ENCODE assay signal across 16 cellular contexts in the genomic region with DNA sequence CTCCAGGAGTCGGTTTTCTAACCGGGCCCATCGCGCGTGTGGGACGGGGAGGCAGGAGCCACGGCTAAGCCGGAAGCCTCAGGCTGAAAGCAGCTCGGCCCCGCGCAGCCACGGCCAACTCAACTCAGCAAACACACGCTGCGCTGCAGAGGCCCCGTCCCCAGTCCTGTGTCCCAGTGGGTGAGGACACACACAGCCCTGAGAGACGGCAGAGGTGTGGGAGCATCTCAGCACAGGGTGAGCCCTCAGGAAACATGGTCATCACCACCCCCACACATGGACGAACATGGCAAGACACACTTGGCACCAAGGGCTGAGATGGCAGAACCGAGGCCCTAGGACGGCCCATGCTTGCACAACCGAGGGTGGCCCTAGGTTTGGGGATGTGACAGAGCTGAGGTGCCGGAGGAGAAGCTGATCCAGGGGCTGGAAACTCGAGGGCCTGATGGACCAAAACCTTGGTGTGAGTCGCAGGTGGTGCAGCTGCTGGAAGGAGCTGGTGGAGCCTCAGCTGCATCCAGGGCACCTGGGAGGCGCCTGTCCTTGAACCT. TPM values are rescaled to one million over a fixed set of nuclear protein-coding genes. Genes with fewer than 3 reads are reported as not detected.
DNase-seq lines count a peak whose midpoint lies in the region; ATAC-seq and TF ChIP-seq lines count a peak whose summit lies in the region.
"Had no signal": no experiment of that assay in that cellular context is flagged by ENCODE, and none has a peak within 500 bp of the region (broad histone marks: within the 10 kb centered on the region; RNA-seq: fewer than 3 reads in every experiment).

No MANE protein-coding gene starts in this region.

- H3K9me3 Mint-ChIP-seq in activated naive CD4-positive, alpha-beta T cell treated with anti-CD3 and anti-CD28 coated beads, Interleukin-2, amount 50 U/mL, for 24 hours, result no peaks in the 10 kb centered on the region

- H3K18ac ChIP-seq in trophoblast cell (ENCODE audit: low read length), result no peak overlapping the region

- H3K4me1 ChIP-seq in NT2/D1 (ENCODE audit: insufficient read depth, insufficient read length) (no peaks in the 10 kb centered on the region), trophoblast cell (ENCODE audit: control insufficient read depth in 1 of 2, insufficient read depth in 2 of 2, low read length in 2 of 2) (no peaks in the 10 kb centered on the region), PC-3 (ENCODE audit: insufficient read depth, low read length) (peaks cover 3% of the 10 kb centered on the region; the same call in 1 of the 2 replicates), GM23248 (ENCODE audit: insufficient read depth) (no peaks in the 10 kb centered on the region)
- H3K4me1 ChIP-seq: BLaER1 treated with 17β-estradiol and CSF1 and Interleukin-3, amounts not matched to agents 10 nM and 100 nM had no signal

- H3K79me1 ChIP-seq in trophoblast cell (ENCODE audit: low read length), result no peaks in the 10 kb centered on the region

- DNase-seq in activated naive CD4-positive, alpha-beta T cell (lab: John Stamatoyannopoulos, UW), result no peak
- no peak for DNase-seq in NT2/D1 (ENCODE audit: low read depth, low spot score)
- peak; percentile 27 for DNase-seq in left ventricle myocardium superior
- DNase-seq in trophoblast cell, result no peak
- DNase-seq in PC-3, result no peak
- DNase-seq in GM23248, result no peak
- DNase-seq: 8988T, DMS153, EL, Kasumi-1, NCI-H2029, NCI-H510A treated with DMSO at 0.1 percent for 48 hours had no signal

- H3K9me3 ChIP-seq in NT2/D1 (ENCODE audit: insufficient read depth, low read length), result no peaks in the 10 kb centered on the region
- H3K9me3 ChIP-seq in trophoblast cell (ENCODE audit: insufficient read depth, low read depth, low read length), result peaks cover 4% of the 10 kb centered on the region
- H3K9me3 ChIP-seq in PC-3 (ENCODE audit: low read length), result no peaks in the 10 kb centered on the region
- no peaks in the 10 kb centered on the region for H3K9me3 ChIP-seq in GM23248 (ENCODE audit: low read depth)
- H3K9me3 ChIP-seq: BLaER1 treated with 17β-estradiol and CSF1 and Interleukin-3, amounts not matched to agents 10 nM and 100 nM had no signal

- TF ChIP-seq CTCF in PC-3 (conservative IDR thresholded peaks at IDR 0.05; ENCODE audit: low read depth, low read length), result no peak

- no peaks in the 10 kb centered on the region for H3K27me3 Mint-ChIP-seq in activated naive CD4-positive, alpha-beta T cell treated with anti-CD3 and anti-CD28 coated beads, Interleukin-2, amount 50 U/mL, for 24 hours

- no peak overlapping the region for H3K4me3 ChIP-seq in NT2/D1 (ENCODE audit: insufficient read length, low read depth)
- H3K4me3 ChIP-seq in trophoblast cell (ENCODE audit: low read depth, low read length), result peak overlapping the region; percentile 1
- H3K4me3 ChIP-seq in PC-3 (ENCODE audit: low read length), result no peak overlapping the region
- no peak overlapping the region for H3K4me3 ChIP-seq in GM23248
- H3K4me3 ChIP-seq: BLaER1 treated with 17β-estradiol and CSF1 and Interleukin-3, amounts not matched to agents 10 nM and 100 nM had no signal

- no peak overlapping the region for H4K91ac ChIP-seq in trophoblast cell (ENCODE audit: low read depth, low read length)

- H3K36me3 Mint-ChIP-seq in activated naive CD4-positive, alpha-beta T cell treated with anti-CD3 and anti-CD28 coated beads, Interleukin-2, amount 50 U/mL, for 24 hours, result peaks cover 4% of the 10 kb centered on the region

- POLR2A ChIA-PET in PC-3 (lab: Charles Lee; ENCODE audit: unreplicated experiment), result no interaction called here

- H3K36me3 ChIP-seq in NT2/D1 (ENCODE audit: insufficient read depth, insufficient read length, low read length), result peaks cover 21% of the 10 kb centered on the region
- peaks cover 12 to 44% of the 10 kb centered on the region in 2 experiments for H3K36me3 ChIP-seq in trophoblast cell (ENCODE audit: control insufficient read depth in 1 of 2, insufficient read depth in 2 of 2, low read length in 2 of 2)
- H3K36me3 ChIP-seq in PC-3 (ENCODE audit: low read depth, low read length), result no peaks in the 10 kb centered on the region
- no peaks in the 10 kb centered on the region; the same call in 1 of the 2 replicates for H3K36me3 ChIP-seq in GM23248 (ENCODE audit: low read depth)

- H3K79me2 ChIP-seq in trophoblast cell (ENCODE audit: control insufficient read depth, insufficient read depth, low read length, poor library complexity) (no peaks in the 10 kb centered on the region), PC-3 (ENCODE audit: low read length) (no peaks in the 10 kb centered on the region), GM23248 (ENCODE audit: insufficient read depth) (no peaks in the 10 kb centered on the region)

- H3K4me2 ChIP-seq in trophoblast cell (ENCODE audit: low read length) (no peak overlapping the region), PC-3 (ENCODE audit: low read length) (no peak overlapping the region), GM23248 (ENCODE audit: unreplicated experiment) (no peak overlapping the region)
- H3K4me2 ChIP-seq: BLaER1 treated with 17β-estradiol and CSF1 and Interleukin-3, amounts not matched to agents 10 nM and 100 nM had no signal

- CTCF ChIA-PET in PC-3 (lab: Charles Lee), result no interaction called here

- H2BK120ac ChIP-seq in trophoblast cell (ENCODE audit: insufficient read depth, low read length, poor library complexity), result no peak overlapping the region

- H3K4me1 Mint-ChIP-seq in activated naive CD4-positive, alpha-beta T cell treated with anti-CD3 and anti-CD28 coated beads, Interleukin-2, amount 50 U/mL, for 24 hours, result no peaks in the 10 kb centered on the region

- no peaks in the 10 kb centered on the region for H4K20me1 ChIP-seq in PC-3 (ENCODE audit: low read length)
- H4K20me1 ChIP-seq in GM23248 (ENCODE audit: insufficient read depth), result no peaks in the 10 kb centered on the region

- no CpG with 5 or more reads among the region's 24 CpGs for WGBS in trophoblast cell (ENCODE audit: extremely low coverage, insufficient coverage, insufficient read length)
- WGBS in GM23248 (ENCODE audit: low coverage in 1 of 2, low lambda C conversion rate in 2 of 2, missing lambda C conversion rate in 2 of 2), 2 experiments, result 92% methylated on average over 23 to 24 of the region's 24 CpGs

- no peaks in the 10 kb centered on the region for H3K9me2 ChIP-seq in PC-3 (replicated peaks; ENCODE audit: low read length)
- H3K9me2 ChIP-seq in GM23248 (ENCODE audit: insufficient read depth), result no peaks in the 10 kb centered on the region

- no peak overlapping the region for H3K23ac ChIP-seq in trophoblast cell (ENCODE audit: low read length)

- no peak overlapping the region for H4K8ac ChIP-seq in trophoblast cell (ENCODE audit: low read depth, low read length)

- intact Hi-C loops in left ventricle myocardium superior (cut with micrococcal nuclease) (no loop called here), PC-3 (cut with micrococcal nuclease) (no loop called here)

- H2BK12ac ChIP-seq in trophoblast cell (ENCODE audit: low read length), result no peak overlapping the region

- H3K9ac ChIP-seq in NT2/D1 (ENCODE audit: insufficient read length, low read depth), result peak overlapping the region; percentile 42
- H3K9ac ChIP-seq in trophoblast cell (ENCODE audit: low read length), result no peak overlapping the region
- no peak overlapping the region for H3K9ac ChIP-seq in PC-3 (ENCODE audit: low read length)
- H3K9ac ChIP-seq in GM23248, result no peak overlapping the region
- H3K9ac ChIP-seq: BLaER1 treated with 17β-estradiol and CSF1 and Interleukin-3, amounts not matched to agents 10 nM and 100 nM had no signal

- no TSS peak for BruUV-seq in PC-3 (replicated peaks; lab: Mats Ljungman, UMichigan)

- no peak overlapping the region for H3K4me3 Mint-ChIP-seq in activated naive CD4-positive, alpha-beta T cell treated with anti-CD3 and anti-CD28 coated beads, Interleukin-2, amount 50 U/mL, for 24 hours

- H3K27ac ChIP-seq in trophoblast cell (ENCODE audit: low read depth, low read length) (no peak overlapping the region), PC-3 (ENCODE audit: low read length) (no peak overlapping the region), GM23248 (no peak overlapping the region)

- H2BK5ac ChIP-seq in trophoblast cell (ENCODE audit: low read depth, low read length, poor library complexity), result no peak overlapping the region

- H4K12ac ChIP-seq in trophoblast cell (ENCODE audit: low read depth, low read length), result no peak overlapping the region

- in situ Hi-C loops in GM23248 (cut with MboI), result no loop called here

- ATAC-seq in left ventricle myocardium superior (no peak), PC-3 (no peak), SK-N-SH treated with all-trans-retinoic acid at 6 μM for 48 hours (no peak)

- H3F3A ChIP-seq in PC-3 (ENCODE audit: low read length, unreplicated experiment), result no peaks in the 10 kb centered on the region
- no peaks in the 10 kb centered on the region for H3F3A ChIP-seq in GM23248 (ENCODE audit: insufficient read depth)

- H3K4ac ChIP-seq in trophoblast cell (ENCODE audit: low read depth, low read length), result no peak overlapping the region

- H3K14ac ChIP-seq in trophoblast cell (ENCODE audit: low read length), result no peak overlapping the region

- H2AK5ac ChIP-seq in trophoblast cell (ENCODE audit: low read length), result no peak overlapping the region

- no peaks in the 10 kb centered on the region for H3K27me3 ChIP-seq in NT2/D1 (ENCODE audit: insufficient read depth, insufficient read length)
- H3K27me3 ChIP-seq in trophoblast cell (ENCODE audit: insufficient read depth, low read length), result no peaks in the 10 kb centered on the region
- no peaks in the 10 kb centered on the region for H3K27me3 ChIP-seq in PC-3 (ENCODE audit: low read length)
- H3K27me3 ChIP-seq in GM23248 (replicated peaks; ENCODE audit: insufficient read depth), result no peaks in the 10 kb centered on the region
- H3K27me3 ChIP-seq: BLaER1 treated with 17β-estradiol and CSF1 and Interleukin-3, amounts not matched to agents 10 nM and 100 nM had no signal

- H2AFZ ChIP-seq in trophoblast cell (ENCODE audit: insufficient read depth, low read length, poor library complexity) (no peak overlapping the region), PC-3 (ENCODE audit: low read length) (no peak overlapping the region), GM23248 (no peak overlapping the region)

- peak overlapping the region; percentile 68 for H3K27ac Mint-ChIP-seq in activated naive CD4-positive, alpha-beta T cell treated with anti-CD3 and anti-CD28 coated beads, Interleukin-2, amount 50 U/mL, for 24 hours

TF ChIP-seq in SK-N-SH treated with all-trans-retinoic acid at 6 μM for 48 hours, 23 proteins besides CTCF, POLR2A, EP300 and RAD21 (continues in another document):
- no peak for TF ChIP-seq ARNTL (CRISPR knock-in tag; IDR thresholded peaks at IDR 0.05; ENCODE audit: borderline replicate concordance, low read depth)

RNA-seq across cellular contexts. Expression of a gene that starts 29.0 kb away (rescaled TPM):
- total RNA-seq in left ventricle myocardium superior (0.37 TPM), PC-3 (2014; rRNA removed) (0.07 and 0.23 TPM in 2 replicates)
- polyA plus RNA-seq in trophoblast cell (2013), result 0.12 and 0.15 TPM in 2 replicates
- 6.6 TPM in 1 of 2 replicates, not detected in the other for total RNA-seq in GM23248 (2014; rRNA removed; shearing (Covaris generic))
- polyA plus RNA-seq in GM23248 (2016; fragmentation: Nextera tagmentation; extraction: Ambion mirVana), result 1.7 and 1.8 TPM in 2 replicates
- total RNA-seq: H7 had no signal
